30 cellular contexts compared by ENCODE assay signal in genomic region chr7:80838643-80839042, GRCh38.
DNase-seq lines count a peak whose midpoint lies in the region; ATAC-seq, FAIRE-seq and TF ChIP-seq lines count a peak whose summit lies in the region.
"Had no signal": no experiment of that assay in that cellular context is flagged by ENCODE, and none has a peak within 500 bp of the region (broad histone marks: within the 10 kb centered on the region; RNA-seq: fewer than 3 reads in every experiment).

No MANE protein-coding gene starts in this region.

- POLR2A ChIA-PET in SK-N-SH (lab: Yijun Ruan, JAX) = no interaction called here

- H3K9me3 Mint-ChIP-seq in endodermal cell (no peaks in the 10 kb centered on the region), nephron progenitor cell (no peaks in the 10 kb centered on the region)
- H3K9me3 Mint-ChIP-seq in activated T-cell treated with anti-CD3 and anti-CD28 coated beads, Interleukin-2, amount 50 U/mL, for 4 hours = peaks cover 8% of the 10 kb centered on the region

- no peak for TF ChIP-seq RAD21 in SK-N-SH (IDR thresholded peaks at IDR 0.05; ENCODE audit: low read length)

- no peak overlapping the region for H3K4me3 Mint-ChIP-seq in endodermal cell
- no peak overlapping the region for H3K4me3 Mint-ChIP-seq in nephron progenitor cell
- no peak overlapping the region for H3K4me3 Mint-ChIP-seq in activated T-cell treated with anti-CD3 and anti-CD28 coated beads, Interleukin-2, amount 50 U/mL, for 4 hours
- H3K4me3 Mint-ChIP-seq: CD14-positive monocyte; CD8-positive, alpha-beta memory T cell had no signal

- H3K27ac ChIP-seq in SK-N-SH (ENCODE audit: low read depth in 2 of 2, low read length in 1 of 2) (no peak overlapping the region; a peak in 1 of 4 replicates), endodermal cell (ENCODE audit: low read depth, low read length) (no peak overlapping the region)
- H3K27ac ChIP-seq: 22Rv1, KMS-11, RWPE1 had no signal

- H3K4me1 Mint-ChIP-seq in endodermal cell = peaks cover 18% of the 10 kb centered on the region
- peaks cover 39% of the 10 kb centered on the region for H3K4me1 Mint-ChIP-seq in nephron progenitor cell
- H3K4me1 Mint-ChIP-seq in activated T-cell treated with anti-CD3 and anti-CD28 coated beads, Interleukin-2, amount 50 U/mL, for 4 hours (ENCODE audit: low read depth) = no peaks in the 10 kb centered on the region
- H3K4me1 Mint-ChIP-seq: CD8-positive, alpha-beta memory T cell had no signal

- TF ChIP-seq CTCF in SK-N-SH (IDR thresholded peaks at IDR 0.05) = no peak
- TF ChIP-seq CTCF in endodermal cell (conservative IDR thresholded peaks at IDR 0.05) = no peak
- no peak for TF ChIP-seq CTCF in nephron progenitor cell (IDR thresholded peaks at IDR 0.05)

- no peak overlapping the region for H3K9ac ChIP-seq in SK-N-SH
- no peak overlapping the region for H3K9ac ChIP-seq in endodermal cell (ENCODE audit: extremely low read depth, low read length, poor library complexity, severe bottlenecking)
- H3K9ac ChIP-seq: KMS-11 had no signal

- H3K4me3 ChIP-seq in SK-N-SH (ENCODE audit: low read depth in 2 of 2, low read length in 1 of 2) (no peak overlapping the region), endodermal cell (ENCODE audit: low read length) (peak overlapping the region; percentile 53)
- H3K4me3 ChIP-seq: GM12878 had no signal

- no peak overlapping the region for H2AFZ ChIP-seq in SK-N-SH (ENCODE audit: low read depth)

- H3K27me3 ChIP-seq in SK-N-SH (ENCODE audit: insufficient read depth) (no peaks in the 10 kb centered on the region), endodermal cell (ENCODE audit: control insufficient read depth, insufficient read depth, low read length, poor library complexity, severe bottlenecking) (no peaks in the 10 kb centered on the region)
- H3K27me3 ChIP-seq: BE2C had no signal

- TF ChIP-seq EP300 in SK-N-SH (IDR thresholded peaks at IDR 0.05; ENCODE audit: borderline replicate concordance in 1 of 2, low read depth in 1 of 2, low read length in 1 of 2) = no peak

- no peak overlapping the region for H3K4me2 ChIP-seq in SK-N-SH
- H3K4me2 ChIP-seq: KMS-11 had no signal

- H3K27ac Mint-ChIP-seq in endodermal cell (no peak overlapping the region), nephron progenitor cell (peak overlapping the region; percentile 90)
- H3K27ac Mint-ChIP-seq: CD8-positive, alpha-beta memory T cell had no signal

- peak; percentile 9 for FAIRE-seq in urothelium cell line (lab: Jason Lieb, UNC)
- FAIRE-seq: GM12878 had no signal

- H3K36me3 Mint-ChIP-seq in endodermal cell (ENCODE audit: low read depth) (no peaks in the 10 kb centered on the region), nephron progenitor cell (ENCODE audit: low read depth) (peaks cover 38% of the 10 kb centered on the region)
- H3K36me3 Mint-ChIP-seq in activated T-cell treated with anti-CD3 and anti-CD28 coated beads, Interleukin-2, amount 50 U/mL, for 4 hours (ENCODE audit: insufficient read depth) = no peaks in the 10 kb centered on the region
- H3K36me3 Mint-ChIP-seq: CD8-positive, alpha-beta memory T cell had no signal

- DNase-seq in SK-N-SH = no peak
- DNase-seq in endodermal cell = no peak
- no peak for DNase-seq in nephron progenitor cell
- no peak for DNase-seq in urothelium cell line (ENCODE audit: low spot score)
- no peak for DNase-seq in activated CD4-positive, alpha-beta T cell treated with anti-CD3 and anti-CD28 coated beads, Interleukin-2, amount 50 U/mL, for 48 hours
- DNase-seq in kidney tubule cell (ENCODE audit: low spot score) = no peak
- no peak for DNase-seq in activated T-cell treated with anti-CD3 and anti-CD28 coated beads, Interleukin-2, amount 50 U/mL, for 4 hours
- DNase-seq: BE2C; CD8-positive, alpha-beta memory T cell; DMS 273 treated with DMSO at 0.1 percent for 48 hours; DMS79; EL; GDM1; IMR-90; NCI-H1092; NCI-H1436; NCI-H187; NCI-H2081 treated with DMSO at 0.1 percent for 48 hours; NCI-H2171; NCI-H345; NCI-H510A treated with DMSO at 0.1 percent for 48 hours; NCI-H748 treated with DMSO at 0.1 percent for 48 hours; SHP77 treated with DMSO at 0.1 percent for 48 hours had no signal

- peaks cover under 1% of the 10 kb centered on the region; the same call in 1 of the 2 replicates for H3K79me2 ChIP-seq in SK-N-SH (ENCODE audit: insufficient read depth)

- ATAC-seq in SK-N-SH treated with all-trans-retinoic acid at 6 μM for 48 hours = no peak
- no peak for ATAC-seq in activated T-cell treated with anti-CD3 and anti-CD28 coated beads, Interleukin-2, amount 50 U/mL, for 4 hours
- ATAC-seq: GM12878, HCT116 had no signal

- CTCF ChIA-PET in SK-N-SH (lab: Yijun Ruan, JAX) = interaction anchor here (1.0 to 1.3 kb wide), 2 partner anchors 22 to 40 kb away, joined by 3 read pairs; no protein-coding TSS in a partner anchor

- 46% methylated on average over 2 of the region's 2 CpGs for WGBS in SK-N-SH (ENCODE audit: low lambda C conversion rate)
- WGBS in endodermal cell (ENCODE audit: insufficient coverage in 1 of 2, insufficient read length in 1 of 2), 2 experiments = 50% methylated on average over 2 of the region's 2 CpGs; no CpG with 5 or more reads in 1 of the 2 experiments

- no peaks in the 10 kb centered on the region for H3K9me3 ChIP-seq in SK-N-SH
- H3K9me3 ChIP-seq in endodermal cell (ENCODE audit: control insufficient read depth, low read length) = no peaks in the 10 kb centered on the region
- H3K9me3 ChIP-seq: BE2C had no signal

- no peaks in the 10 kb centered on the region for H4K20me1 ChIP-seq in SK-N-SH (ENCODE audit: insufficient read depth)

- H3F3A ChIP-seq in SK-N-SH (replicated peaks; ENCODE audit: insufficient read depth) = peaks cover 11% of the 10 kb centered on the region

- no peaks in the 10 kb centered on the region for H3K9me2 ChIP-seq in SK-N-SH

- H3K4me1 ChIP-seq in SK-N-SH (ENCODE audit: control insufficient read depth in 1 of 2, insufficient read depth in 2 of 2, low read depth in 1 of 2, low read length in 1 of 2) = peaks cover 21 to 38% of the 10 kb centered on the region in 2 experiments
- peaks cover 7% of the 10 kb centered on the region for H3K4me1 ChIP-seq in endodermal cell (ENCODE audit: control insufficient read depth, insufficient read depth, low read length)

- H3K36me3 ChIP-seq in SK-N-SH (replicated peaks in 1 of 2; ENCODE audit: control insufficient read depth in 1 of 2, insufficient read depth in 2 of 2, low read length in 1 of 2) (peaks cover 0 to 2% of the 10 kb centered on the region in 2 experiments), endodermal cell (ENCODE audit: control insufficient read depth, insufficient read depth, low read length) (no peaks in the 10 kb centered on the region)
- H3K36me3 ChIP-seq: BE2C had no signal

- H3K27me3 Mint-ChIP-seq in endodermal cell (ENCODE audit: insufficient read depth) (peaks cover 1% of the 10 kb centered on the region), nephron progenitor cell (ENCODE audit: low read depth, poor library complexity) (no peaks in the 10 kb centered on the region)
- H3K27me3 Mint-ChIP-seq in activated T-cell treated with anti-CD3 and anti-CD28 coated beads, Interleukin-2, amount 50 U/mL, for 4 hours (ENCODE audit: low read depth) = no peaks in the 10 kb centered on the region
- H3K27me3 Mint-ChIP-seq: CD8-positive, alpha-beta memory T cell had no signal

TF ChIP-seq in SK-N-SH treated with all-trans-retinoic acid at 6 μM for 48 hours, 23 proteins besides CTCF, POLR2A, EP300 and RAD21 (continues in another document):
- no peak for TF ChIP-seq TCF4 (CRISPR knock-in tag; IDR thresholded peaks at IDR 0.05; ENCODE audit: borderline replicate concordance)
- 0 out of 2 replicates have a peak, but pooled peaks have one; percentile 16 for TF ChIP-seq CSDC2 (CRISPR knock-in tag; IDR thresholded peaks at IDR 0.05)
- TF ChIP-seq CSRNP3 (CRISPR knock-in tag; IDR thresholded peaks at IDR 0.05) = no peak

TF ChIP-seq in SK-N-SH, 30 proteins besides CTCF, POLR2A, EP300 and RAD21 (continues in another document):
- no peak for TF ChIP-seq TEAD4 (IDR thresholded peaks at IDR 0.05; ENCODE audit: borderline replicate concordance, insufficient read depth)
- no peak for TF ChIP-seq RCOR1 (IDR thresholded peaks at IDR 0.05; ENCODE audit: low read length)
- TF ChIP-seq, protein P1, sequence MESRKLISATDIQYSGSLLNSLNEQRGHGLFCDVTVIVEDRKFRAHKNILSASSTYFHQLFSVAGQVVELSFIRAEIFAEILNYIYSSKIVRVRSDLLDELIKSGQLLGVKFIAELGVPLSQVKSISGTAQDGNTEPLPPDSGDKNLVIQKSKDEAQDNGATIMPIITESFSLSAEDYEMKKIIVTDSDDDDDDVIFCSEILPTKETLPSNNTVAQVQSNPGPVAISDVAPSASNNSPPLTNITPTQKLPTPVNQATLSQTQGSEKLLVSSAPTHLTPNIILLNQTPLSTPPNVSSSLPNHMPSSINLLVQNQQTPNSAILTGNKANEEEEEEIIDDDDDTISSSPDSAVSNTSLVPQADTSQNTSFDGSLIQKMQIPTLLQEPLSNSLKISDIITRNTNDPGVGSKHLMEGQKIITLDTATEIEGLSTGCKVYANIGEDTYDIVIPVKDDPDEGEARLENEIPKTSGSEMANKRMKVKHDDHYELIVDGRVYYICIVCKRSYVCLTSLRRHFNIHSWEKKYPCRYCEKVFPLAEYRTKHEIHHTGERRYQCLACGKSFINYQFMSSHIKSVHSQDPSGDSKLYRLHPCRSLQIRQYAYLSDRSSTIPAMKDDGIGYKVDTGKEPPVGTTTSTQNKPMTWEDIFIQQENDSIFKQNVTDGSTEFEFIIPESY (IDR thresholded peaks at IDR 0.05; ENCODE audit: borderline replicate concordance, low read depth) = no peak
- TF ChIP-seq FOXM1 (IDR thresholded peaks at IDR 0.05; ENCODE audit: low read depth) = no peak
- TF ChIP-seq, protein P2, sequence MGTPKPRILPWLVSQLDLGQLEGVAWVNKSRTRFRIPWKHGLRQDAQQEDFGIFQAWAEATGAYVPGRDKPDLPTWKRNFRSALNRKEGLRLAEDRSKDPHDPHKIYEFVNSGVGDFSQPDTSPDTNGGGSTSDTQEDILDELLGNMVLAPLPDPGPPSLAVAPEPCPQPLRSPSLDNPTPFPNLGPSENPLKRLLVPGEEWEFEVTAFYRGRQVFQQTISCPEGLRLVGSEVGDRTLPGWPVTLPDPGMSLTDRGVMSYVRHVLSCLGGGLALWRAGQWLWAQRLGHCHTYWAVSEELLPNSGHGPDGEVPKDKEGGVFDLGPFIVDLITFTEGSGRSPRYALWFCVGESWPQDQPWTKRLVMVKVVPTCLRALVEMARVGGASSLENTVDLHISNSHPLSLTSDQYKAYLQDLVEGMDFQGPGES (IDR thresholded peaks at IDR 0.05; ENCODE audit: low read depth, low read length) = no peak
- TF ChIP-seq, protein P3, sequence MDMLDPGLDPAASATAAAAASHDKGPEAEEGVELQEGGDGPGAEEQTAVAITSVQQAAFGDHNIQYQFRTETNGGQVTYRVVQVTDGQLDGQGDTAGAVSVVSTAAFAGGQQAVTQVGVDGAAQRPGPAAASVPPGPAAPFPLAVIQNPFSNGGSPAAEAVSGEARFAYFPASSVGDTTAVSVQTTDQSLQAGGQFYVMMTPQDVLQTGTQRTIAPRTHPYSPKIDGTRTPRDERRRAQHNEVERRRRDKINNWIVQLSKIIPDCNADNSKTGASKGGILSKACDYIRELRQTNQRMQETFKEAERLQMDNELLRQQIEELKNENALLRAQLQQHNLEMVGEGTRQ (IDR thresholded peaks at IDR 0.05; ENCODE audit: borderline replicate concordance, low read depth, low read length) = no peak
- no peak for TF ChIP-seq RXRA (IDR thresholded peaks at IDR 0.05; ENCODE audit: borderline replicate concordance, low read depth)
